10 cellular contexts compared by ENCODE assay signal in the genomic region with DNA sequence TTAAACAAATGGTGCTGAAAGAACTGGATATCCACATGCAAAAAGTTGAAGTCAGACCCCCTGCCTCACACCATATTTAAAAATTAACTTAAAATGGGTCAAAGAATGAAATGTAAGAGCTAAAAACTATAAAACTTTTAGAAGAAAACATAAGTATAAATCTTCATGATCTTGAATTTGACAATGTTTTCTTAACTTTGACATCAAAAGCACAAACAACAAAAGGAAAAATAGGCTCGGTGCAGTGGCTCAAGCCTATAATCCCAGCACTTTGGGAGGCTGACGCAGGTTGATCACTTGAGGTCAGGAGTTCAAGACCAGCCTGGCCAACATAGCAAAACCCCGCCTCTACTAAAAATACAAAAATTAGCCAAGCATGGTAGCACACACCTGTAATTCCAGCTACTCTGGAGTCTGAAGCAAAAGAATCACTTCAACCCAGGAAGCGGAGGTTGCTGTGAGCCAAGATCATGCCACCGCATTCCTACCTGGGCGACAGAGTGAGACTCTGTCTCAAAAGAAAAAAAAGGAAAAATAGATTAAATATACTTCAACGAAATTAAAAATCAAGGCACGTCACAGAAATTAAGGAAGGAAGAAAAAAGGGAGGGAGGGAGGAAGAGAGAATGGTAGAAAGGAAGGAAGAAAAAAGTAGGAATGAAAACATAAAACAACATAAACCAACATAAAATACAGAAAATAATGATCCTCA. TPM values are rescaled to one million over a fixed set of nuclear protein-coding genes. Genes with fewer than 3 reads are reported as not detected.
DNase-seq lines count a peak whose midpoint lies in the region; ATAC-seq and TF ChIP-seq lines count a peak whose summit lies in the region.
"Had no signal": no experiment of that assay in that cellular context is flagged by ENCODE, and none has a peak within 500 bp of the region (broad histone marks: within the 10 kb centered on the region; RNA-seq: fewer than 3 reads in every experiment).

No MANE protein-coding gene starts in this region.

- H4K20me1 ChIP-seq in MM.1S (ENCODE audit: insufficient read depth, low read length) = no peaks in the 10 kb centered on the region

- H3K4me3 Mint-ChIP-seq in CD14-positive monocyte (peak overlapping the region; percentile 94 to 96), nephron (peak overlapping the region; percentile 88 to 92 (median 89))

- H3K4me1 ChIP-seq in MM.1S (ENCODE audit: low read length) (peaks cover 30% of the 10 kb centered on the region), colonic mucosa (no peaks in the 10 kb centered on the region), tibial nerve (peaks cover 0 to 11% (median 2%) of the 10 kb centered on the region in 4 donors)

- peaks cover 68% of the 10 kb centered on the region for H3K79me2 ChIP-seq in MM.1S (ENCODE audit: low read length)

- DNase-seq in CD14-positive monocyte (ENCODE audit: low spot score) = no peak
- DNase-seq in MM.1S = no peak
- DNase-seq in colonic mucosa = no peak
- DNase-seq in NCI-H2107 (lab: John Stamatoyannopoulos, UW) = no peak
- DNase-seq in SKM-1 treated with dmso at 0.1 percent for 144 hours (lab: John Stamatoyannopoulos, UW; ENCODE audit: unreplicated experiment) = no peak
- no peak for DNase-seq in tibial nerve (ENCODE audit: low spot score in 2 of 2)
- DNase-seq: cerebellar nuclear complex, NCI-H1930 had no signal

- no peak for TF ChIP-seq POLR2A in tibial nerve (IDR thresholded peaks at IDR 0.05)

- no peaks in the 10 kb centered on the region for H3K27me3 ChIP-seq in MM.1S (replicated peaks; ENCODE audit: insufficient read depth, low read length)
- H3K27me3 ChIP-seq in colonic mucosa = no peaks in the 10 kb centered on the region
- no peaks in the 10 kb centered on the region for H3K27me3 ChIP-seq in tibial nerve

- H3K36me3 Mint-ChIP-seq in CD14-positive monocyte (peaks cover 17 to 32% of the 10 kb centered on the region in 2 donors), nephron (ENCODE audit: low read depth) (peaks cover 4% of the 10 kb centered on the region)

- intact Hi-C loops in CD14-positive monocyte (cut with micrococcal nuclease) (loop anchor here in 1 of 2 donors (5.0 kb wide), 1 partner anchor 36 kb away; no protein-coding TSS in a partner anchor), colonic mucosa (cut with DNase I) (no loop called here)

- H3K4me1 Mint-ChIP-seq in CD14-positive monocyte (peaks cover 69% of the 10 kb centered on the region), nephron (no peaks in the 10 kb centered on the region)

- peak overlapping the region; percentile 92 for H3K4me3 ChIP-seq in MM.1S (ENCODE audit: low read length)
- peak overlapping the region; percentile 69 for H3K4me3 ChIP-seq in colonic mucosa
- no peak overlapping the region for H3K4me3 ChIP-seq in tibial nerve

- H3K36me3 ChIP-seq in MM.1S (replicated peaks; ENCODE audit: insufficient read depth, low read length) = no peaks in the 10 kb centered on the region
- no peaks in the 10 kb centered on the region for H3K36me3 ChIP-seq in colonic mucosa
- H3K36me3 ChIP-seq in tibial nerve = no peaks in the 10 kb centered on the region

- no peak overlapping the region; the same call in 1 of the 2 replicates for H3K27ac ChIP-seq in MM.1S (ENCODE audit: low read length)
- H3K27ac ChIP-seq in colonic mucosa = no peak overlapping the region
- H3K27ac ChIP-seq in tibial nerve = no peak overlapping the region

- 91 to 94% methylated on average over 8 of the region's 8 CpGs for WGBS in tibial nerve, 2 donors

- no peak overlapping the region for H2AFZ ChIP-seq in MM.1S (ENCODE audit: low read length)

- no peaks in the 10 kb centered on the region for H3K9me3 Mint-ChIP-seq in CD14-positive monocyte
- no peaks in the 10 kb centered on the region for H3K9me3 Mint-ChIP-seq in nephron

- no peak for TF ChIP-seq CTCF in CD14-positive monocyte (IDR thresholded peaks at IDR 0.05)
- no peak for TF ChIP-seq CTCF in MM.1S (IDR thresholded peaks at IDR 0.05; ENCODE audit: low read length)
- no peak for TF ChIP-seq CTCF in colonic mucosa (IDR thresholded peaks at IDR 0.05)
- no peak for TF ChIP-seq CTCF in nephron (IDR thresholded peaks at IDR 0.05; ENCODE audit: unreplicated experiment in 3 of 3)
- no peak for TF ChIP-seq CTCF in tibial nerve (IDR thresholded peaks at IDR 0.05)

- no peak for ATAC-seq in GM18511 (IDR thresholded peaks at IDR 0.05; ENCODE audit: unreplicated experiment)

- H3K9me2 ChIP-seq in MM.1S (replicated peaks; ENCODE audit: insufficient read depth, low read length) = no peaks in the 10 kb centered on the region

- TF ChIP-seq EP300 in tibial nerve (IDR thresholded peaks at IDR 0.05) = no peak

- peaks cover 8% of the 10 kb centered on the region; the same call in 1 of the 2 replicates for H3F3A ChIP-seq in MM.1S (ENCODE audit: insufficient read depth, low read length)

- peak overlapping the region; percentile 74 for H3K4me2 ChIP-seq in MM.1S (ENCODE audit: low read depth, low read length)

- H3K9ac ChIP-seq in MM.1S (ENCODE audit: low read length) (peak overlapping the region; percentile 92; the same call in 1 of the 2 replicates), colonic mucosa (ENCODE audit: low read depth in 2 of 2, low read length in 2 of 2) (no peak overlapping the region)

- H3K9me3 ChIP-seq in MM.1S (replicated peaks; ENCODE audit: insufficient read depth, low read length) (no peaks in the 10 kb centered on the region), colonic mucosa (no peaks in the 10 kb centered on the region), tibial nerve (no peaks in the 10 kb centered on the region)

- H3K27me3 Mint-ChIP-seq in CD14-positive monocyte (ENCODE audit: low read depth in 3 of 3) (no peaks in the 10 kb centered on the region), nephron (ENCODE audit: low read depth) (no peaks in the 10 kb centered on the region)

- H3K27ac Mint-ChIP-seq in CD14-positive monocyte (peak overlapping the region; percentile 93 to 99 (median 98)), nephron (peak overlapping the region; percentile 43 to 90 (median 48))

RNA-seq across cellular contexts. Expression of a gene that starts 1.5 kb away (rescaled TPM):
- 100 to 1,000 TPM; 135 to 159 TPM for polyA plus RNA-seq in CD14-positive monocyte
- total RNA-seq in colonic mucosa (10 to 100 TPM; 46.0 to 69.6 TPM), tibial nerve (10 to 100 TPM in 1 of 4 donors, 1 to 10 TPM in 3; 6.5 to 14.9 (median 8.3) TPM)

RNA-seq across cellular contexts. Expression of a gene that starts 30.8 kb away (rescaled TPM):
- 10 to 100 TPM; 67.3 to 69.7 TPM for polyA plus RNA-seq in CD14-positive monocyte
- total RNA-seq in colonic mucosa (10 to 100 TPM; 11.8 to 13.0 TPM), tibial nerve (10 to 100 TPM in 3 of 4 donors, 1 to 10 TPM in 1; 7.9 to 35.8 (median 16.5) TPM)

RNA-seq across cellular contexts. Expression of a gene that starts 30.9 kb away (rescaled TPM):
- polyA plus RNA-seq in CD14-positive monocyte = 10 to 100 TPM; 15.3 to 16.8 TPM
- 10 to 100 TPM; 15.0 to 15.8 TPM for total RNA-seq in colonic mucosa
- 10 to 100 TPM in 3 of 4 donors, 1 to 10 TPM in 1; 4.0 to 16.1 (median 13.8) TPM for total RNA-seq in tibial nerve

Comparison
In these comparisons a context has a peak if more than half of its experiments do, and no peak if none do; other contexts are left out.
1. H3K4me3 ChIP-seq: peak in MM.1S (single experiment) and colonic mucosa (single experiment); none in tibial nerve (0 of 4).